10 cellular contexts compared by ENCODE assay signal in genomic region chr19:45913874-45914830, GRCh38. TPM values are rescaled to one million over a fixed set of nuclear protein-coding genes. Genes with fewer than 3 reads are reported as not detected.
DNase-seq lines count a peak whose midpoint lies in the region; ATAC-seq and TF ChIP-seq lines count a peak whose summit lies in the region.
"Had no signal": no experiment of that assay in that cellular context is flagged by ENCODE, and none has a peak within 500 bp of the region (broad histone marks: within the 10 kb centered on the region; RNA-seq: fewer than 3 reads in every experiment).

Gene NANOS2 (minus strand): TSS chr19:45914778. CDS start chr19:45914693, 85 bp downstream.

- TF ChIP-seq POLR2A in lower leg skin (IDR thresholded peaks at IDR 0.05) (no peak), tibial nerve (IDR thresholded peaks at IDR 0.05) (no peak)

- POLR2A ChIA-PET in PC-9 (lab: Charles Lee; ENCODE audit: unreplicated experiment): interaction anchor here (0.5 kb wide), 1 partner anchor 14 kb away, joined by 3 read pairs; no protein-coding TSS in a partner anchor

- H3K27ac ChIP-seq in 22Rv1 (no peak within 1 kb of the TSS), PC-9 (no peak within 1 kb of the TSS), foreskin keratinocyte (no peak within 1 kb of the TSS), tibial nerve (no peak within 1 kb of the TSS)

- in situ Hi-C loops in G401 (cut with HindIII; ENCODE audit: low sequenced_read_pairs): no loop called here

- no peak for TF ChIP-seq EP300 in tibial nerve (IDR thresholded peaks at IDR 0.05)

- H3K4me3 ChIP-seq in PC-9: no peak within 1 kb of the TSS
- no peak within 1 kb of the TSS for H3K4me3 ChIP-seq in lower leg skin (ENCODE audit: low read depth, poor library complexity, severe bottlenecking)
- no peak within 1 kb of the TSS for H3K4me3 ChIP-seq in tibial nerve

- no peaks in the 10 kb centered on the region for H3K9me2 ChIP-seq in PC-9 (ENCODE audit: insufficient read depth)

- WGBS in lower leg skin, 2 donors: 56 to 65% methylated on average over 34 to 44 of the region's 44 CpGs
- WGBS in tibial nerve, 2 donors: 47 to 60% methylated on average over 37 to 40 of the region's 44 CpGs

- H3K36me3 ChIP-seq in PC-9 (ENCODE audit: low read depth) (no peaks in the 10 kb centered on the region), tibial nerve (no peaks in the 10 kb centered on the region)

- BruUV-seq in PC-9 (replicated peaks; lab: Mats Ljungman, UMichigan): no TSS peak

- DNase-seq in G401 (ENCODE audit: low spot score): peak; percentile 26
- no peak for DNase-seq in PC-9
- no peak for DNase-seq in foreskin keratinocyte
- DNase-seq in lower leg skin (ENCODE audit: low spot score in 2 of 2): no peak
- no peak for DNase-seq in tibial nerve (ENCODE audit: low spot score in 2 of 2)
- DNase-seq: activated naive CD8-positive, alpha-beta T cell treated with anti-CD3 and anti-CD28 coated beads for 36 hours; Kasumi-1 had no signal

- no peaks in the 10 kb centered on the region for H4K20me1 ChIP-seq in PC-9 (ENCODE audit: insufficient read depth)

- H2AFZ ChIP-seq in PC-9: no peak within 1 kb of the TSS

- no peaks in the 10 kb centered on the region for H3K79me2 ChIP-seq in PC-9 (ENCODE audit: low read depth)

- H3K4me2 ChIP-seq in PC-9: no peak within 1 kb of the TSS

- intact Hi-C loops in PC-9 (cut with micrococcal nuclease; ENCODE audit: unreplicated experiment): no loop called here
- intact Hi-C loops in lower leg skin (cut with DNase I; ENCODE audit: low total_unique reads): no loop called here

- H3K4me1 ChIP-seq in PC-9 (replicated peaks; ENCODE audit: insufficient read depth): 0 out of 2 replicates have a peak, but pooled peaks cover 9% of the 10 kb centered on the region
- H3K4me1 ChIP-seq in foreskin keratinocyte: no peaks in the 10 kb centered on the region
- H3K4me1 ChIP-seq in tibial nerve: no peaks in the 10 kb centered on the region

- TF ChIP-seq CTCF in 22Rv1 (IDR thresholded peaks at IDR 0.05) (peak; percentile 33), PC-9 (conservative IDR thresholded peaks at IDR 0.05) (peak; percentile 40; the same call in 1 of the 2 replicates), foreskin keratinocyte (conservative IDR thresholded peaks at IDR 0.05) (peak; percentile 25), lower leg skin (IDR thresholded peaks at IDR 0.05) (no peak), tibial nerve (IDR thresholded peaks at IDR 0.05) (no peak)

- peaks cover 9% of the 10 kb centered on the region; the same call in 1 of the 2 replicates for H3K27me3 ChIP-seq in PC-9 (ENCODE audit: insufficient read depth, low read depth)
- H3K27me3 ChIP-seq in foreskin keratinocyte: peaks cover 2% of the 10 kb centered on the region
- peaks cover 0 to 16% of the 10 kb centered on the region in 2 donors for H3K27me3 ChIP-seq in tibial nerve

- H3K9me3 ChIP-seq in PC-9 (ENCODE audit: insufficient read depth, low read depth) (no peaks in the 10 kb centered on the region), tibial nerve (no peaks in the 10 kb centered on the region)

- H3F3A ChIP-seq in PC-9 (ENCODE audit: insufficient read depth, low read depth): peaks cover 16% of the 10 kb centered on the region

- CTCF ChIA-PET in PC-9 (lab: Charles Lee): interaction anchor here (0.6 kb wide), 1 partner anchor 49 kb away, joined by 3 read pairs; no protein-coding TSS in a partner anchor

- no peak for ATAC-seq in foreskin keratinocyte
- no peak for ATAC-seq in GM21367 (IDR thresholded peaks at IDR 0.05; ENCODE audit: unreplicated experiment)
- ATAC-seq in HG02870 (IDR thresholded peaks at IDR 0.05; ENCODE audit: unreplicated experiment): no peak

RNA-seq across cellular contexts. Expression of gene NANOS2, which starts in this region (rescaled TPM):
- total RNA-seq in G401 (2014; rRNA removed; shearing (Covaris generic)): 0.07 TPM in 1 of 2 replicates, not detected in the other
- total RNA-seq in PC-9 (2021): not detected in 2 replicates
- total RNA-seq in foreskin keratinocyte: not detected in 2 replicates
- not detected in 2 replicates for polyA plus RNA-seq in foreskin keratinocyte
- total RNA-seq in lower leg skin: not detected
- not detected for total RNA-seq in tibial nerve
- total RNA-seq: activated naive CD8-positive, alpha-beta T cell treated with anti-CD3 and anti-CD28 coated beads for 36 hours had no signal

Comparison
In these comparisons a context has a peak if more than half of its experiments do, and no peak if none do; other contexts are left out.
1. Peak in DNase-seq in G401; RNA of the gene not detected or under 1 TPM.
2. CTCF ChIP-seq: peak in 22Rv1 (single experiment), PC-9 (single experiment) and foreskin keratinocyte (single experiment); none in lower leg skin (0 of 3) and tibial nerve (0 of 5).